Comparison of ENCODE assay signal across 36 cellular contexts in genomic region chr11:106321601-106322000, GRCh38.
"Had no signal": no experiment of that assay in that cellular context is flagged by ENCODE, and none has a peak within 500 bp of the region (broad histone marks: within the 10 kb centered on the region; RNA-seq: fewer than 3 reads in every experiment).

No MANE protein-coding gene starts in this region.

- H3K4me1 Mint-ChIP-seq: activated B cell treated with CpG ODN at 0.5 μM for 24 hours; activated CD4-positive, alpha-beta T cell treated with anti-CD3 and anti-CD28 coated beads, Interleukin-2, amount 10 ng/mL, durations not matched to agents 24 days and 14 days; activated naive CD4-positive, alpha-beta T cell treated with anti-CD3 and anti-CD28 coated beads, Interleukin-2, amount 10 ng/mL, durations not matched to agents 7 days and 5 days; activated naive CD4-positive, alpha-beta T cell treated with anti-CD3 and anti-CD28 coated beads, Interleukin-2, amount 50 U/mL, for 24 hours; activated naive CD8-positive, alpha-beta T cell treated with anti-CD3 and anti-CD28 coated beads, Interleukin-2, amount 10 ng/mL, durations not matched to agents 7 days and 5 days; activated naive CD8-positive, alpha-beta T cell treated with anti-CD3 and anti-CD28 coated beads, Interleukin-2, amount 50 U/mL, for 24 hours had no signal

- H3K27ac ChIP-seq: ascending aorta, body of pancreas, brain microvascular endothelial cell, breast epithelium, VCaP had no signal

- ATAC-seq: activated CD8-positive, alpha-beta T cell treated with anti-CD3 and anti-CD28 coated beads for 36 hours; activated naive CD8-positive, alpha-beta T cell treated with anti-CD3 and anti-CD28 coated beads, Interleukin-2, amount 50 U/mL, for 24 hours; activated T-cell treated with anti-CD3 and anti-CD28 coated beads, Interleukin-2, amount 50 U/mL, for 4 hours; body of pancreas had no signal

- H3K36me3 ChIP-seq: ascending aorta, brain microvascular endothelial cell, breast epithelium had no signal

- H3K36me3 Mint-ChIP-seq: activated CD4-positive, alpha-beta memory T cell treated with anti-CD3 and anti-CD28 coated beads for 36 hours; activated naive CD4-positive, alpha-beta T cell treated with anti-CD3 and anti-CD28 coated beads, Interleukin-2, amount 10 ng/mL, durations not matched to agents 7 days and 5 days; activated naive CD4-positive, alpha-beta T cell treated with anti-CD3 and anti-CD28 coated beads, Interleukin-2, amount 50 U/mL, for 24 hours; activated naive CD8-positive, alpha-beta T cell; activated naive CD8-positive, alpha-beta T cell treated with anti-CD3 and anti-CD28 coated beads, Interleukin-2, amount 10 ng/mL, durations not matched to agents 7 days and 5 days had no signal

- H3K4me1 ChIP-seq: ascending aorta, body of pancreas, breast epithelium had no signal

- H3K27me3 ChIP-seq: ascending aorta, body of pancreas, brain microvascular endothelial cell, breast epithelium had no signal

- H3K27ac Mint-ChIP-seq: activated B cell treated with CpG ODN at 0.5 μM for 24 hours; activated CD4-positive, alpha-beta memory T cell treated with anti-CD3 and anti-CD28 coated beads for 36 hours; activated CD4-positive, alpha-beta T cell treated with anti-CD3 and anti-CD28 coated beads, Interleukin-2, amount 10 ng/mL, durations not matched to agents 24 days and 14 days; activated CD8-positive, alpha-beta T cell treated with anti-CD3 and anti-CD28 coated beads for 36 hours; activated naive CD4-positive, alpha-beta T cell treated with anti-CD3 and anti-CD28 coated beads, Interleukin-2, amount 10 ng/mL, durations not matched to agents 7 days and 5 days; activated naive CD4-positive, alpha-beta T cell treated with anti-CD3 and anti-CD28 coated beads, Interleukin-2, amount 50 U/mL, for 24 hours; activated naive CD8-positive, alpha-beta T cell; activated naive CD8-positive, alpha-beta T cell treated with anti-CD3 and anti-CD28 coated beads, Interleukin-2, amount 10 ng/mL, durations not matched to agents 7 days and 5 days; activated naive CD8-positive, alpha-beta T cell treated with anti-CD3 and anti-CD28 coated beads, Interleukin-2, amount 50 U/mL, for 24 hours; activated T-helper 2 cell treated with anti-CD3 and anti-CD28 coated beads, Interferon-gamma antibody, Interleukin-2, Interleukin-4, amounts not matched to agents 10 μg/mL and 5 μg/mL and 100 μg/mL, durations not matched to agents 14 hours and 24 hours and 36 hours; T-helper 1 cell treated with Interleukin-12 subunit alpha and Interleukin-12 subunit beta and Interleukin-4 antibody, amounts not matched to agents 30 μg/mL and 1 μg/mL, for 36 hours; T-helper 2 cell treated with Interferon-gamma antibody and Interleukin-4, amounts not matched to agents 5 μg/mL and 100 μg/mL, for 36 hours had no signal

- H3K27me3 Mint-ChIP-seq: activated B cell treated with CpG ODN at 0.5 μM for 24 hours; activated CD4-positive, alpha-beta memory T cell treated with anti-CD3 and anti-CD28 coated beads for 36 hours; activated CD4-positive, alpha-beta T cell treated with anti-CD3 and anti-CD28 coated beads, Interleukin-2, amount 10 ng/mL, durations not matched to agents 24 days and 14 days; activated CD8-positive, alpha-beta T cell treated with anti-CD3 and anti-CD28 coated beads for 36 hours; activated naive CD4-positive, alpha-beta T cell treated with anti-CD3 and anti-CD28 coated beads, Interleukin-2, amount 10 ng/mL, durations not matched to agents 7 days and 5 days; activated naive CD4-positive, alpha-beta T cell treated with anti-CD3 and anti-CD28 coated beads, Interleukin-2, amount 50 U/mL, for 24 hours; activated naive CD8-positive, alpha-beta T cell; activated naive CD8-positive, alpha-beta T cell treated with anti-CD3 and anti-CD28 coated beads, Interleukin-2, amount 10 ng/mL, durations not matched to agents 7 days and 5 days; activated naive CD8-positive, alpha-beta T cell treated with anti-CD3 and anti-CD28 coated beads, Interleukin-2, amount 50 U/mL, for 24 hours had no signal

- H3K4me3 Mint-ChIP-seq: activated B cell treated with CpG ODN at 0.5 μM for 24 hours; activated CD4-positive, alpha-beta memory T cell treated with anti-CD3 and anti-CD28 coated beads for 36 hours; activated CD4-positive, alpha-beta T cell treated with anti-CD3 and anti-CD28 coated beads, Interleukin-2, amount 10 ng/mL, durations not matched to agents 24 days and 14 days; activated CD8-positive, alpha-beta T cell treated with anti-CD3 and anti-CD28 coated beads for 36 hours; activated naive CD4-positive, alpha-beta T cell treated with anti-CD3 and anti-CD28 coated beads, Interleukin-2, amount 10 ng/mL, durations not matched to agents 7 days and 5 days; activated naive CD4-positive, alpha-beta T cell treated with anti-CD3 and anti-CD28 coated beads, Interleukin-2, amount 50 U/mL, for 24 hours; activated naive CD8-positive, alpha-beta T cell; activated naive CD8-positive, alpha-beta T cell treated with anti-CD3 and anti-CD28 coated beads, Interleukin-2, amount 10 ng/mL, durations not matched to agents 7 days and 5 days; activated naive CD8-positive, alpha-beta T cell treated with anti-CD3 and anti-CD28 coated beads, Interleukin-2, amount 50 U/mL, for 24 hours; activated T-cell treated with anti-CD3 and anti-CD28 coated beads, Interleukin-2, amount 50 U/mL, for 4 hours; T-helper 1 cell treated with Interleukin-12 subunit alpha and Interleukin-12 subunit beta and Interleukin-4 antibody, amounts not matched to agents 30 μg/mL and 1 μg/mL, for 36 hours; T-helper 2 cell treated with Interferon-gamma antibody and Interleukin-4, amounts not matched to agents 5 μg/mL and 100 μg/mL, for 36 hours had no signal

- H3K9me3 Mint-ChIP-seq: activated CD4-positive, alpha-beta memory T cell treated with anti-CD3 and anti-CD28 coated beads for 36 hours; activated CD4-positive, alpha-beta T cell treated with anti-CD3 and anti-CD28 coated beads, Interleukin-2, amount 10 ng/mL, durations not matched to agents 24 days and 14 days; activated CD8-positive, alpha-beta T cell treated with anti-CD3 and anti-CD28 coated beads for 36 hours; activated naive CD4-positive, alpha-beta T cell treated with anti-CD3 and anti-CD28 coated beads, Interleukin-2, amount 10 ng/mL, durations not matched to agents 7 days and 5 days; activated naive CD4-positive, alpha-beta T cell treated with anti-CD3 and anti-CD28 coated beads, Interleukin-2, amount 50 U/mL, for 24 hours; activated T-helper 2 cell treated with anti-CD3 and anti-CD28 coated beads, Interferon-gamma antibody, Interleukin-2, Interleukin-4, amounts not matched to agents 10 μg/mL and 5 μg/mL and 100 μg/mL, durations not matched to agents 14 hours and 24 hours and 36 hours; T-helper 2 cell treated with Interferon-gamma antibody and Interleukin-4, amounts not matched to agents 5 μg/mL and 100 μg/mL, for 36 hours had no signal

- DNase-seq: activated B cell treated with CpG ODN at 0.5 μM for 24 hours; activated CD4-positive, alpha-beta memory T cell treated with anti-CD3 and anti-CD28 coated beads for 36 hours; activated CD4-positive, alpha-beta T cell treated with anti-CD3 and anti-CD28 coated beads for 4 hours; activated CD4-positive, alpha-beta T cell treated with anti-CD3 and anti-CD28 coated beads, Interleukin-2, amount 10 ng/mL, durations not matched to agents 24 days and 14 days; activated CD4-positive, alpha-beta T cell treated with anti-CD3 and anti-CD28 coated beads, Interleukin-2, amount 50 U/mL, for 1 hour; activated CD4-positive, alpha-beta T cell treated with anti-CD3 and anti-CD28 coated beads, Interleukin-2, amount 50 U/mL, for 4 hours; activated CD4-positive, CD25-positive, alpha-beta regulatory T cell treated with anti-CD3 and anti-CD28 coated beads, Interleukin-2, amount 50 U/mL, for 72 hours; activated CD8-positive, alpha-beta memory T cell treated with anti-CD3 and anti-CD28 coated beads, Interleukin-2, amount 50 U/mL, for 4 hours; activated CD8-positive, alpha-beta T cell treated with anti-CD3 and anti-CD28 coated beads for 36 hours; activated effector memory CD4-positive, alpha-beta T cell treated with Interleukin-2 at 50 U/mL for 16 hours; activated gamma-delta T cell; activated naive CD4-positive, alpha-beta T cell treated with anti-CD3 and anti-CD28 coated beads, Interleukin-2, amount 10 ng/mL, durations not matched to agents 7 days and 5 days; activated naive CD4-positive, alpha-beta T cell treated with Interleukin-2 at 50 U/mL for 16 hours; activated naive CD8-positive, alpha-beta T cell treated with anti-CD3 and anti-CD28 coated beads, Interleukin-2, amount 10 ng/mL, durations not matched to agents 7 days and 5 days; activated naive CD8-positive, alpha-beta T cell treated with anti-CD3 and anti-CD28 coated beads, Interleukin-2, amount 50 U/mL, for 24 hours; activated T-cell treated with anti-CD3 and anti-CD28 coated beads for 4 hours; activated T-cell treated with anti-CD3 and anti-CD28 coated beads, Interleukin-2, amount 50 U/mL, for 1 hour; activated T-cell treated with anti-CD3 and anti-CD28 coated beads, Interleukin-2, amount 50 U/mL, for 4 hours; amygdala; anterior cingulate cortex; body of pancreas; brain microvascular endothelial cell; central memory CD4-positive, alpha-beta T cell; SW 1271; T-helper 1 cell; T-helper 2 cell; T-helper 9 cell had no signal

- H3K4me3 ChIP-seq: ascending aorta, body of pancreas, breast epithelium had no signal

- H3K9me3 ChIP-seq: ascending aorta, body of pancreas had no signal

- FAIRE-seq: TTC549 had no signal
